1 cellular context compared by ENCODE assay signal in the genomic region with DNA sequence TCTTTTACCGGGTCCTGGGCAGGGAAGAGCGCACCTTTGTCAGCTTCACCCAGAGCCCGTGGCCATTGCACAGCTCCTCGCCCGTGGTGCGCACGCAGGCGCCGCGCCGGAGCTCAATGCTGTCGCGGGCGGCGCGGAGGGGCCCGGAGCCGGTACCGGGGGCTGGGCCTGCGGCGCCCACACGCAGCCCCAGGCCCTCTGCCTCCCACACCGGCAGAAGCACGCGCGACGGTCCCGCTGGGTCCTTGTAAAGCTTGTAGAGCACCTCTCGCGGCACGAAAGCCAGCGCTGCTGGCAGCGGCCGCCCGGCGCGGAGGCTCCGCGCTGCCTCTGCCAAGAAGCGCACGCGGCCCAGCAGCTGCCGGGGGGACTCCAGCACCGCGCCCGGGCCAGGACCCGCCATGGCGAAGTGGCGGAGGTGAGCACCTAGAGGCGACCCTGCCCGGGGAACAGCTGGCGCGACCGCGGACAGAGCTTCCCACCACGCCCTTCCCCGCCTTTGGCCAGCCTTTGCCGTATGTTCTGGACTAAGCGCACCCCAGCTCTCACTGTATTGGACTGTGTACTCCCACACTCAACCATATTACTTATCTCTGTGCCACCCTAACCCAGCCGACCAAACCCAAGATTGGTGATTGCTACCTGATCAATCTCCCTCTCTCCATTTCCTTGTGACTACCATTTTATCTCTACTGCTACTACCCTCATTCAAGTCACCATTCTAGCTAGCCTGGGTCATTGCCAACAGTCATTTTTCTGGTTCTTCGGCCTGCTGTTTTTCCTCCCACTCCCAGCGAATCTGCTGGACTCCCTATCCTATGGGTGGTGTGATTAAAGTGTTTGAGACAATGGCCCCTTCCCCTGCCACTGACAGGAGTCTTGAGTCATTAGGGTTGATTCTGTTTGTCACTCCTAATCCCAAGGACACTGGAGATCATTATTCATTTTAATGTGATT.
TF ChIP-seq lines count a peak whose summit lies in the region.

A gene (minus strand): TSS at position 470 of the 957 bp plus-strand sequence. CDS start 67 bp downstream, at position 403.

TF ChIP-seq in K562, 482 proteins besides CTCF, POLR2A, EP300 and RAD21 (continued from another document and continues in another):
- TF ChIP-seq, protein P1, sequence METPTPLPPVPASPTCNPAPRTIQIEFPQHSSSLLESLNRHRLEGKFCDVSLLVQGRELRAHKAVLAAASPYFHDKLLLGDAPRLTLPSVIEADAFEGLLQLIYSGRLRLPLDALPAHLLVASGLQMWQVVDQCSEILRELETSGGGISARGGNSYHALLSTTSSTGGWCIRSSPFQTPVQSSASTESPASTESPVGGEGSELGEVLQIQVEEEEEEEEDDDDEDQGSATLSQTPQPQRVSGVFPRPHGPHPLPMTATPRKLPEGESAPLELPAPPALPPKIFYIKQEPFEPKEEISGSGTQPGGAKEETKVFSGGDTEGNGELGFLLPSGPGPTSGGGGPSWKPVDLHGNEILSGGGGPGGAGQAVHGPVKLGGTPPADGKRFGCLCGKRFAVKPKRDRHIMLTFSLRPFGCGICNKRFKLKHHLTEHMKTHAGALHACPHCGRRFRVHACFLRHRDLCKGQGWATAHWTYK (CRISPR knock-in tag; IDR thresholded peaks at IDR 0.05) = no peak
- TF ChIP-seq CTBP1 (IDR thresholded peaks at IDR 0.05; ENCODE audit: borderline replicate concordance) (no peak; the same call in 1 of the 2 replicates), BACH1 (tag; IDR thresholded peaks at IDR 0.05) (no peak), HEY1 (CRISPR knock-in tag; IDR thresholded peaks at IDR 0.05; ENCODE audit: borderline replicate concordance) (no peak), ZNF431 (CRISPR knock-in tag; IDR thresholded peaks at IDR 0.05) (peak; percentile 60; the same call in 1 of the 2 replicates), ZNF561 (CRISPR knock-in tag; conservative IDR thresholded peaks at IDR 0.05) (no peak), SMARCA5 (IDR thresholded peaks at IDR 0.05) (peak; percentile 42; the same call in 1 of the 2 replicates), HMG20B (CRISPR knock-in tag; IDR thresholded peaks at IDR 0.05) (no peak), ELF2 (CRISPR knock-in tag; IDR thresholded peaks at IDR 0.05) (peak; percentile 20; the same call in 1 of the 2 replicates), DNMT1 (IDR thresholded peaks at IDR 0.05) (no peak), GATAD2B (IDR thresholded peaks at IDR 0.05; ENCODE audit: borderline replicate concordance) (no peak), XRCC5 (IDR thresholded peaks at IDR 0.05; ENCODE audit: low read depth, low read length) (no peak), ZFX (CRISPR knock-in tag; IDR thresholded peaks at IDR 0.05) (peak; percentile 62; the same call in 1 of the 2 replicates), ZFP1 (CRISPR knock-in tag; IDR thresholded peaks at IDR 0.05) (no peak), ZNF76 (CRISPR knock-in tag; IDR thresholded peaks at IDR 0.05; ENCODE audit: borderline replicate concordance) (no peak), NR2F6 (CRISPR knock-in tag; IDR thresholded peaks at IDR 0.05) (no peak), LCOR (CRISPR knock-in tag; IDR thresholded peaks at IDR 0.05) (no peak), KLF13 (tag; IDR thresholded peaks at IDR 0.05; ENCODE audit: borderline replicate concordance, low read depth) (peak; percentile 53; the same call in 1 of the 2 replicates), SMAD4 (CRISPR knock-in tag; conservative IDR thresholded peaks at IDR 0.05) (peak; percentile 50; the same call in 1 of the 2 replicates), EZH2 (IDR thresholded peaks at IDR 0.05; ENCODE audit: borderline replicate concordance, low read depth, low read length) (no peak), NFATC3 (IDR thresholded peaks at IDR 0.05) (no peak), POLR2AphosphoS5 (IDR thresholded peaks at IDR 0.05; ENCODE audit: control insufficient read depth, insufficient read depth, low read depth, low read length) (no peak), TARDBP (IDR thresholded peaks at IDR 0.05) (no peak), SP1 (CRISPR knock-in tag; IDR thresholded peaks at IDR 0.05) (no peak)
- TF ChIP-seq, protein P2, sequence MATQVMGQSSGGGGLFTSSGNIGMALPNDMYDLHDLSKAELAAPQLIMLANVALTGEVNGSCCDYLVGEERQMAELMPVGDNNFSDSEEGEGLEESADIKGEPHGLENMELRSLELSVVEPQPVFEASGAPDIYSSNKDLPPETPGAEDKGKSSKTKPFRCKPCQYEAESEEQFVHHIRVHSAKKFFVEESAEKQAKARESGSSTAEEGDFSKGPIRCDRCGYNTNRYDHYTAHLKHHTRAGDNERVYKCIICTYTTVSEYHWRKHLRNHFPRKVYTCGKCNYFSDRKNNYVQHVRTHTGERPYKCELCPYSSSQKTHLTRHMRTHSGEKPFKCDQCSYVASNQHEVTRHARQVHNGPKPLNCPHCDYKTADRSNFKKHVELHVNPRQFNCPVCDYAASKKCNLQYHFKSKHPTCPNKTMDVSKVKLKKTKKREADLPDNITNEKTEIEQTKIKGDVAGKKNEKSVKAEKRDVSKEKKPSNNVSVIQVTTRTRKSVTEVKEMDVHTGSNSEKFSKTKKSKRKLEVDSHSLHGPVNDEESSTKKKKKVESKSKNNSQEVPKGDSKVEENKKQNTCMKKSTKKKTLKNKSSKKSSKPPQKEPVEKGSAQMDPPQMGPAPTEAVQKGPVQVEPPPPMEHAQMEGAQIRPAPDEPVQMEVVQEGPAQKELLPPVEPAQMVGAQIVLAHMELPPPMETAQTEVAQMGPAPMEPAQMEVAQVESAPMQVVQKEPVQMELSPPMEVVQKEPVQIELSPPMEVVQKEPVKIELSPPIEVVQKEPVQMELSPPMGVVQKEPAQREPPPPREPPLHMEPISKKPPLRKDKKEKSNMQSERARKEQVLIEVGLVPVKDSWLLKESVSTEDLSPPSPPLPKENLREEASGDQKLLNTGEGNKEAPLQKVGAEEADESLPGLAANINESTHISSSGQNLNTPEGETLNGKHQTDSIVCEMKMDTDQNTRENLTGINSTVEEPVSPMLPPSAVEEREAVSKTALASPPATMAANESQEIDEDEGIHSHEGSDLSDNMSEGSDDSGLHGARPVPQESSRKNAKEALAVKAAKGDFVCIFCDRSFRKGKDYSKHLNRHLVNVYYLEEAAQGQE (CRISPR knock-in tag; IDR thresholded peaks at IDR 0.05; ENCODE audit: low read depth) = peak; percentile 59; the same call in 1 of the 2 replicates
- TF ChIP-seq, protein P3, sequence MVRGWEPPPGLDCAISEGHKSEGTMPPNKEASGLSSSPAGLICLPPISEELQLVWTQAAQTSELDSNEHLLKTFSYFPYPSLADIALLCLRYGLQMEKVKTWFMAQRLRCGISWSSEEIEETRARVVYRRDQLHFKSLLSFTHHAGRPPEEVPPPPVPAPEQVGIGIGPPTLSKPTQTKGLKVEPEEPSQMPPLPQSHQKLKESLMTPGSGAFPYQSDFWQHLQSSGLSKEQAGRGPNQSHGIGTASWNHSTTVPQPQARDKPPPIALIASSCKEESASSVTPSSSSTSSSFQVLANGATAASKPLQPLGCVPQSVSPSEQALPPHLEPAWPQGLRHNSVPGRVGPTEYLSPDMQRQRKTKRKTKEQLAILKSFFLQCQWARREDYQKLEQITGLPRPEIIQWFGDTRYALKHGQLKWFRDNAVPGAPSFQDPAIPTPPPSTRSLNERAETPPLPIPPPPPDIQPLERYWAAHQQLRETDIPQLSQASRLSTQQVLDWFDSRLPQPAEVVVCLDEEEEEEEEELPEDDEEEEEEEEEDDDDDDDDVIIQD (CRISPR knock-in tag; IDR thresholded peaks at IDR 0.05) = no peak
- TF ChIP-seq, protein P4, sequence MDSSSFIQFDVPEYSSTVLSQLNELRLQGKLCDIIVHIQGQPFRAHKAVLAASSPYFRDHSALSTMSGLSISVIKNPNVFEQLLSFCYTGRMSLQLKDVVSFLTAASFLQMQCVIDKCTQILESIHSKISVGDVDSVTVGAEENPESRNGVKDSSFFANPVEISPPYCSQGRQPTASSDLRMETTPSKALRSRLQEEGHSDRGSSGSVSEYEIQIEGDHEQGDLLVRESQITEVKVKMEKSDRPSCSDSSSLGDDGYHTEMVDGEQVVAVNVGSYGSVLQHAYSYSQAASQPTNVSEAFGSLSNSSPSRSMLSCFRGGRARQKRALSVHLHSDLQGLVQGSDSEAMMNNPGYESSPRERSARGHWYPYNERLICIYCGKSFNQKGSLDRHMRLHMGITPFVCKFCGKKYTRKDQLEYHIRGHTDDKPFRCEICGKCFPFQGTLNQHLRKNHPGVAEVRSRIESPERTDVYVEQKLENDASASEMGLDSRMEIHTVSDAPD (CRISPR knock-in tag; IDR thresholded peaks at IDR 0.05) = no peak
- TF ChIP-seq, protein P5, sequence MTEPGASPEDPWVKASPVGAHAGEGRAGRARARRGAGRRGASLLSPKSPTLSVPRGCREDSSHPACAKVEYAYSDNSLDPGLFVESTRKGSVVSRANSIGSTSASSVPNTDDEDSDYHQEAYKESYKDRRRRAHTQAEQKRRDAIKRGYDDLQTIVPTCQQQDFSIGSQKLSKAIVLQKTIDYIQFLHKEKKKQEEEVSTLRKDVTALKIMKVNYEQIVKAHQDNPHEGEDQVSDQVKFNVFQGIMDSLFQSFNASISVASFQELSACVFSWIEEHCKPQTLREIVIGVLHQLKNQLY (CRISPR knock-in tag; conservative IDR thresholded peaks at IDR 0.05) = no peak
- TF ChIP-seq, protein P6, sequence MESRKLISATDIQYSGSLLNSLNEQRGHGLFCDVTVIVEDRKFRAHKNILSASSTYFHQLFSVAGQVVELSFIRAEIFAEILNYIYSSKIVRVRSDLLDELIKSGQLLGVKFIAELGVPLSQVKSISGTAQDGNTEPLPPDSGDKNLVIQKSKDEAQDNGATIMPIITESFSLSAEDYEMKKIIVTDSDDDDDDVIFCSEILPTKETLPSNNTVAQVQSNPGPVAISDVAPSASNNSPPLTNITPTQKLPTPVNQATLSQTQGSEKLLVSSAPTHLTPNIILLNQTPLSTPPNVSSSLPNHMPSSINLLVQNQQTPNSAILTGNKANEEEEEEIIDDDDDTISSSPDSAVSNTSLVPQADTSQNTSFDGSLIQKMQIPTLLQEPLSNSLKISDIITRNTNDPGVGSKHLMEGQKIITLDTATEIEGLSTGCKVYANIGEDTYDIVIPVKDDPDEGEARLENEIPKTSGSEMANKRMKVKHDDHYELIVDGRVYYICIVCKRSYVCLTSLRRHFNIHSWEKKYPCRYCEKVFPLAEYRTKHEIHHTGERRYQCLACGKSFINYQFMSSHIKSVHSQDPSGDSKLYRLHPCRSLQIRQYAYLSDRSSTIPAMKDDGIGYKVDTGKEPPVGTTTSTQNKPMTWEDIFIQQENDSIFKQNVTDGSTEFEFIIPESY (CRISPR knock-in tag; IDR thresholded peaks at IDR 0.05) = no peak
- TF ChIP-seq, protein P7, sequence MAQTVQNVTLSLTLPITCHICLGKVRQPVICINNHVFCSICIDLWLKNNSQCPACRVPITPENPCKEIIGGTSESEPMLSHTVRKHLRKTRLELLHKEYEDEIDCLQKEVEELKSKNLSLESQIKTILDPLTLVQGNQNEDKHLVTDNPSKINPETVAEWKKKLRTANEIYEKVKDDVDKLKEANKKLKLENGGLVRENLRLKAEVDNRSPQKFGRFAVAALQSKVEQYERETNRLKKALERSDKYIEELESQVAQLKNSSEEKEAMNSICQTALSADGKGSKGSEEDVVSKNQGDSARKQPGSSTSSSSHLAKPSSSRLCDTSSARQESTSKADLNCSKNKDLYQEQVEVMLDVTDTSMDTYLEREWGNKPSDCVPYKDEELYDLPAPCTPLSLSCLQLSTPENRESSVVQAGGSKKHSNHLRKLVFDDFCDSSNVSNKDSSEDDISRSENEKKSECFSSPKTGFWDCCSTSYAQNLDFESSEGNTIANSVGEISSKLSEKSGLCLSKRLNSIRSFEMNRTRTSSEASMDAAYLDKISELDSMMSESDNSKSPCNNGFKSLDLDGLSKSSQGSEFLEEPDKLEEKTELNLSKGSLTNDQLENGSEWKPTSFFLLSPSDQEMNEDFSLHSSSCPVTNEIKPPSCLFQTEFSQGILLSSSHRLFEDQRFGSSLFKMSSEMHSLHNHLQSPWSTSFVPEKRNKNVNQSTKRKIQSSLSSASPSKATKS (CRISPR knock-in tag; IDR thresholded peaks at IDR 0.05) = no peak
- TF ChIP-seq, protein P8, sequence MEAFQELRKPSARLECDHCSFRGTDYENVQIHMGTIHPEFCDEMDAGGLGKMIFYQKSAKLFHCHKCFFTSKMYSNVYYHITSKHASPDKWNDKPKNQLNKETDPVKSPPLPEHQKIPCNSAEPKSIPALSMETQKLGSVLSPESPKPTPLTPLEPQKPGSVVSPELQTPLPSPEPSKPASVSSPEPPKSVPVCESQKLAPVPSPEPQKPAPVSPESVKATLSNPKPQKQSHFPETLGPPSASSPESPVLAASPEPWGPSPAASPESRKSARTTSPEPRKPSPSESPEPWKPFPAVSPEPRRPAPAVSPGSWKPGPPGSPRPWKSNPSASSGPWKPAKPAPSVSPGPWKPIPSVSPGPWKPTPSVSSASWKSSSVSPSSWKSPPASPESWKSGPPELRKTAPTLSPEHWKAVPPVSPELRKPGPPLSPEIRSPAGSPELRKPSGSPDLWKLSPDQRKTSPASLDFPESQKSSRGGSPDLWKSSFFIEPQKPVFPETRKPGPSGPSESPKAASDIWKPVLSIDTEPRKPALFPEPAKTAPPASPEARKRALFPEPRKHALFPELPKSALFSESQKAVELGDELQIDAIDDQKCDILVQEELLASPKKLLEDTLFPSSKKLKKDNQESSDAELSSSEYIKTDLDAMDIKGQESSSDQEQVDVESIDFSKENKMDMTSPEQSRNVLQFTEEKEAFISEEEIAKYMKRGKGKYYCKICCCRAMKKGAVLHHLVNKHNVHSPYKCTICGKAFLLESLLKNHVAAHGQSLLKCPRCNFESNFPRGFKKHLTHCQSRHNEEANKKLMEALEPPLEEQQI (IDR thresholded peaks at IDR 0.05) = no peak
- TF ChIP-seq, protein P9, sequence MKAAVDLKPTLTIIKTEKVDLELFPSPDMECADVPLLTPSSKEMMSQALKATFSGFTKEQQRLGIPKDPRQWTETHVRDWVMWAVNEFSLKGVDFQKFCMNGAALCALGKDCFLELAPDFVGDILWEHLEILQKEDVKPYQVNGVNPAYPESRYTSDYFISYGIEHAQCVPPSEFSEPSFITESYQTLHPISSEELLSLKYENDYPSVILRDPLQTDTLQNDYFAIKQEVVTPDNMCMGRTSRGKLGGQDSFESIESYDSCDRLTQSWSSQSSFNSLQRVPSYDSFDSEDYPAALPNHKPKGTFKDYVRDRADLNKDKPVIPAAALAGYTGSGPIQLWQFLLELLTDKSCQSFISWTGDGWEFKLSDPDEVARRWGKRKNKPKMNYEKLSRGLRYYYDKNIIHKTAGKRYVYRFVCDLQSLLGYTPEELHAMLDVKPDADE (conservative IDR thresholded peaks at IDR 0.05; ENCODE audit: control insufficient read depth, low read depth, low read length) = peak; percentile 85
- TF ChIP-seq, protein P10, sequence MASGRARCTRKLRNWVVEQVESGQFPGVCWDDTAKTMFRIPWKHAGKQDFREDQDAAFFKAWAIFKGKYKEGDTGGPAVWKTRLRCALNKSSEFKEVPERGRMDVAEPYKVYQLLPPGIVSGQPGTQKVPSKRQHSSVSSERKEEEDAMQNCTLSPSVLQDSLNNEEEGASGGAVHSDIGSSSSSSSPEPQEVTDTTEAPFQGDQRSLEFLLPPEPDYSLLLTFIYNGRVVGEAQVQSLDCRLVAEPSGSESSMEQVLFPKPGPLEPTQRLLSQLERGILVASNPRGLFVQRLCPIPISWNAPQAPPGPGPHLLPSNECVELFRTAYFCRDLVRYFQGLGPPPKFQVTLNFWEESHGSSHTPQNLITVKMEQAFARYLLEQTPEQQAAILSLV (tag; IDR thresholded peaks at IDR 0.05) = no peak
